In the genomic region with DNA sequence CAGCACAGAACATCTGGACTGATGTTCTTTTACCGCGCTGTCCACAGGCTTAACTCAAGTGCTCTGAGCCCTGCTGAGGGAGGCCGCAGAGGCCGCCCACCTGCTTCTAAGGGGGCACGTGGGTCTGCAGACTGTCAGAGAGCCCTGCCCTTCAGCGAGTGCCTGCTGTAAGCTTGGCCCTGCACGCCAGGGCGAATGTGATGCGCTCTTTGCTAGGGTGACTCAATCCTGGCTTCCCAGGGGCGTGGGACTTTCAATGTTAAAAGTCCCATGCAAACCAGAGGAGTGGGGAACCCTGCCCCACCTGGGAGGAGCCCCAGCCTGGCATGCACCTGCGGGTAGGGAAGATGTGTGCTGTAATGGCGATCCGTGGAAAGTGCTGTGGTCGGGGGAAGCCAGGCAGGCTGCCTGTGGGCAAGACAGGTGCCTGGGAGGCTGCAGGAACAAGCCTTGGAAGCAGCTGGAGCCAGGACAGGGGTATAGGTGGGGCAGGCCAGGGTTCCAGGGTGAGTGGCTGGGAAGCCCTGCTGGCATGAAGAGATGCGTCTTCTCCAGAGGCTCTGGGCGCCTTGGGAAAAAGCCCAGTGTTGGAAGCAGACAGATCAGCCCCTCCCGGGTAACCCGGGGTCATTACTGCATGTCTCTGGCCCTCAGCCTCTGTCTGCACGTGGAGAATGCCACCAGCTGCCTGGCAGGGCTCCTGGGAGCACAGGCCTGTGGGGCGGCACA, we compare ENCODE assay signal across 1 cellular context.
A peak's percentile ranks its signal among the peaks of the same experiment; 100 is the strongest.
TF ChIP-seq lines count a peak whose summit lies in the region.

No MANE protein-coding gene starts in this region.

TF ChIP-seq in WTC11, 78 proteins besides CTCF, POLR2A, EP300 and RAD21 (continued from another document):
- TF ChIP-seq, protein P1, sequence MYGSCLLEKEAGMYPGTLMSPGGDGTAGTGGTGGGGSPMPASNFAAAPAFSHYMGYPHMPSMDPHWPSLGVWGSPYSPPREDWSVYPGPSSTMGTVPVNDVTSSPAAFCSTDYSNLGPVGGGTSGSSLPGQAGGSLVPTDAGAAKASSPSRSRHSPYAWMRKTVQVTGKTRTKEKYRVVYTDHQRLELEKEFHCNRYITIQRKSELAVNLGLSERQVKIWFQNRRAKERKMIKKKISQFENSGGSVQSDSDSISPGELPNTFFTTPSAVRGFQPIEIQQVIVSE (CRISPR knock-in tag; IDR thresholded peaks at IDR 0.05; ENCODE audit: borderline replicate concordance): no peak
- TF ChIP-seq, protein P2, sequence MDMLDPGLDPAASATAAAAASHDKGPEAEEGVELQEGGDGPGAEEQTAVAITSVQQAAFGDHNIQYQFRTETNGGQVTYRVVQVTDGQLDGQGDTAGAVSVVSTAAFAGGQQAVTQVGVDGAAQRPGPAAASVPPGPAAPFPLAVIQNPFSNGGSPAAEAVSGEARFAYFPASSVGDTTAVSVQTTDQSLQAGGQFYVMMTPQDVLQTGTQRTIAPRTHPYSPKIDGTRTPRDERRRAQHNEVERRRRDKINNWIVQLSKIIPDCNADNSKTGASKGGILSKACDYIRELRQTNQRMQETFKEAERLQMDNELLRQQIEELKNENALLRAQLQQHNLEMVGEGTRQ (CRISPR knock-in tag; IDR thresholded peaks at IDR 0.05): peak; percentile 65
